Comparison of ENCODE assay signal across 1 cellular context in genomic region chr2:54347622-54348021, GRCh38.
TF ChIP-seq lines count a peak whose summit lies in the region.

No MANE protein-coding gene starts in this region.

TF ChIP-seq in GM23338, 12 proteins besides CTCF, POLR2A, EP300 and RAD21 (continued from another document):
- TF ChIP-seq REST (IDR thresholded peaks at IDR 0.05; ENCODE audit: unreplicated experiment) (no peak), POLR2AphosphoS5 (IDR thresholded peaks at IDR 0.05; ENCODE audit: low read depth) (no peak), ZNF331 (CRISPR knock-in tag; IDR thresholded peaks at IDR 0.05; ENCODE audit: low read depth) (no peak), ETS1 (IDR thresholded peaks at IDR 0.05) (no peak), EZH2phosphoT487 (IDR thresholded peaks at IDR 0.05; ENCODE audit: unreplicated experiment) (no peak), JUNB (IDR thresholded peaks at IDR 0.05; ENCODE audit: unreplicated experiment) (no peak), CREB1 (CRISPR knock-in tag; IDR thresholded peaks at IDR 0.05; ENCODE audit: low read depth) (no peak), NANOG (IDR thresholded peaks at IDR 0.05; ENCODE audit: borderline replicate concordance) (no peak)
- TF ChIP-seq, protein P1, sequence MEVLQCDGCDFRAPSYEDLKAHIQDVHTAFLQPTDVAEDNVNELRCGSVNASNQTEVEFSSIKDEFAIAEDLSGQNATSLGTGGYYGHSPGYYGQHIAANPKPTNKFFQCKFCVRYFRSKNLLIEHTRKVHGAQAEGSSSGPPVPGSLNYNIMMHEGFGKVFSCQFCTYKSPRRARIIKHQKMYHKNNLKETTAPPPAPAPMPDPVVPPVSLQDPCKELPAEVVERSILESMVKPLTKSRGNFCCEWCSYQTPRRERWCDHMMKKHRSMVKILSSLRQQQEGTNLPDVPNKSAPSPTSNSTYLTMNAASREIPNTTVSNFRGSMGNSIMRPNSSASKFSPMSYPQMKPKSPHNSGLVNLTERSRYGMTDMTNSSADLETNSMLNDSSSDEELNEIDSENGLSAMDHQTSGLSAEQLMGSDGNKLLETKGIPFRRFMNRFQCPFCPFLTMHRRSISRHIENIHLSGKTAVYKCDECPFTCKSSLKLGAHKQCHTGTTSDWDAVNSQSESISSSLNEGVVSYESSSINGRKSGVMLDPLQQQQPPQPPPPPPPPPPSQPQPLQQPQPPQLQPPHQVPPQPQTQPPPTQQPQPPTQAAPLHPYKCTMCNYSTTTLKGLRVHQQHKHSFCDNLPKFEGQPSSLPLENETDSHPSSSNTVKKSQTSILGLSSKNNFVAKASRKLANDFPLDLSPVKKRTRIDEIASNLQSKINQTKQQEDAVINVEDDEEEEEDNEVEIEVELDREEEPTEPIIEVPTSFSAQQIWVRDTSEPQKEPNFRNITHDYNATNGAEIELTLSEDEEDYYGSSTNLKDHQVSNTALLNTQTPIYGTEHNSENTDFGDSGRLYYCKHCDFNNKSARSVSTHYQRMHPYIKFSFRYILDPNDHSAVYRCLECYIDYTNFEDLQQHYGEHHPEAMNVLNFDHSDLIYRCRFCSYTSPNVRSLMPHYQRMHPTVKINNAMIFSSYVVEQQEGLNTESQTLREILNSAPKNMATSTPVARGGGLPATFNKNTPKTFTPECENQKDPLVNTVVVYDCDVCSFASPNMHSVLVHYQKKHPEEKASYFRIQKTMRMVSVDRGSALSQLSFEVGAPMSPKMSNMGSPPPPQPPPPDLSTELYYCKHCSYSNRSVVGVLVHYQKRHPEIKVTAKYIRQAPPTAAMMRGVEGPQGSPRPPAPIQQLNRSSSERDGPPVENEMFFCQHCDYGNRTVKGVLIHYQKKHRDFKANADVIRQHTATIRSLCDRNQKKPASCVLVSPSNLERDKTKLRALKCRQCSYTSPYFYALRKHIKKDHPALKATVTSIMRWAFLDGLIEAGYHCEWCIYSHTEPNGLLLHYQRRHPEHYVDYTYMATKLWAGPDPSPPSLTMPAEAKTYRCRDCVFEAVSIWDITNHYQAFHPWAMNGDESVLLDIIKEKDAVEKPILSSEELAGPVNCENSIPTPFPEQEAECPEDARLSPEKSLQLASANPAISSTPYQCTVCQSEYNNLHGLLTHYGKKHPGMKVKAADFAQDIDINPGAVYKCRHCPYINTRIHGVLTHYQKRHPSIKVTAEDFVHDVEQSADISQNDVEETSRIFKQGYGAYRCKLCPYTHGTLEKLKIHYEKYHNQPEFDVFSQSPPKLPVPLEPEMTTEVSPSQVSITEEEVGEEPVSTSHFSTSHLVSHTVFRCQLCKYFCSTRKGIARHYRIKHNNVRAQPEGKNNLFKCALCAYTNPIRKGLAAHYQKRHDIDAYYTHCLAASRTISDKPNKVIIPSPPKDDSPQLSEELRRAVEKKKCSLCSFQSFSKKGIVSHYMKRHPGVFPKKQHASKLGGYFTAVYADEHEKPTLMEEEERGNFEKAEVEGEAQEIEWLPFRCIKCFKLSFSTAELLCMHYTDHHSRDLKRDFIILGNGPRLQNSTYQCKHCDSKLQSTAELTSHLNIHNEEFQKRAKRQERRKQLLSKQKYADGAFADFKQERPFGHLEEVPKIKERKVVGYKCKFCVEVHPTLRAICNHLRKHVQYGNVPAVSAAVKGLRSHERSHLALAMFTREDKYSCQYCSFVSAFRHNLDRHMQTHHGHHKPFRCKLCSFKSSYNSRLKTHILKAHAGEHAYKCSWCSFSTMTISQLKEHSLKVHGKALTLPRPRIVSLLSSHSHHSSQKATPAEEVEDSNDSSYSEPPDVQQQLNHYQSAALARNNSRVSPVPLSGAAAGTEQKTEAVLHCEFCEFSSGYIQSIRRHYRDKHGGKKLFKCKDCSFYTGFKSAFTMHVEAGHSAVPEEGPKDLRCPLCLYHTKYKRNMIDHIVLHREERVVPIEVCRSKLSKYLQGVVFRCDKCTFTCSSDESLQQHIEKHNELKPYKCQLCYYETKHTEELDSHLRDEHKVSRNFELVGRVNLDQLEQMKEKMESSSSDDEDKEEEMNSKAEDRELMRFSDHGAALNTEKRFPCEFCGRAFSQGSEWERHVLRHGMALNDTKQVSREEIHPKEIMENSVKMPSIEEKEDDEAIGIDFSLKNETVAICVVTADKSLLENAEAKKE (CRISPR knock-in tag; IDR thresholded peaks at IDR 0.05), result no peak
